Comparison of ENCODE assay signal across 9 cellular contexts in the genomic region with DNA sequence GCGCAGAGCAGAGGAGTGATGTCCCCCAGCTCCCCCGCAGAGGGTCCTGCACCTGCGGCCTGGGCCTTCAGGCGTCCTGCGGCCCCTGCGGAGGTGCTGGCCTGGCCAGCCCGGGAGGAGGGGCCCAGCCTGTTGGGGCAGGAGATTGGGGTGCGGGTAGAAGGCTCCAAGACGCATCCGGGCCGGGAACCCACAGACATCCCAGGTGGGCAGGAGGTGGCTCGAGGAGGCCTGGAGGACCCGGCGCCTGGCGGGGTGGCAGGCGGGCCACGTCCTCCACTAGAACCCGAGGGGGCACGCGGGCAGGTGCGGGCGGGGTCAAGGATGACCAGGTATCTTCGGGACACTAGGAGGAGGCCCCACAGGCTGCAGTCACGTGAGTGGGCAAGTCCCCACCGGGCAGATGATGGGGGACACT. TPM values are rescaled to one million over a fixed set of nuclear protein-coding genes. Genes with fewer than 3 reads are reported as not detected.
A peak's percentile ranks its signal among the peaks of the same experiment; 100 is the strongest.
DNase-seq lines count a peak whose midpoint lies in the region; ATAC-seq and TF ChIP-seq lines count a peak whose summit lies in the region.
"Had no signal": no experiment of that assay in that cellular context is flagged by ENCODE, and none has a peak within 500 bp of the region (broad histone marks: within the 10 kb centered on the region; RNA-seq: fewer than 3 reads in every experiment).

No MANE protein-coding gene starts in this region.

- peak overlapping the region; percentile 60; the same call in 1 of the 2 replicates for H2AFZ ChIP-seq in GM23248

- ATAC-seq in T-cell (replicated peaks in 1 of 4) (no peak), GM21423 (IDR thresholded peaks at IDR 0.05; ENCODE audit: unreplicated experiment) (no peak)

- peak overlapping the region; percentile 21 for H3K4me2 ChIP-seq in GM23248 (ENCODE audit: unreplicated experiment)

- no peaks in the 10 kb centered on the region for H3K36me3 Mint-ChIP-seq in T-cell

- in situ Hi-C loops in GM23248 (cut with MboI): no loop called here
- in situ Hi-C loops in HAP-1 (cut with MboI; ENCODE audit: low sequenced_read_pairs): no loop called here

- H3K9me2 ChIP-seq in GM23248 (ENCODE audit: insufficient read depth): no peaks in the 10 kb centered on the region

- peaks cover 24 to 35% (median 25%) of the 10 kb centered on the region in 3 donors for H3K4me1 Mint-ChIP-seq in T-cell

- 17 to 30% methylated on average over 8 to 24 of the region's 25 CpGs for WGBS in GM23248 (ENCODE audit: low coverage in 1 of 2, low lambda C conversion rate in 2 of 2, missing lambda C conversion rate in 2 of 2), 2 experiments

- H3K27me3 Mint-ChIP-seq in T-cell: peaks cover 3 to 6% of the 10 kb centered on the region in 2 donors

- H4K20me1 ChIP-seq in GM23248 (ENCODE audit: insufficient read depth): no peaks in the 10 kb centered on the region

- H3K4me3 ChIP-seq in GM23248 (peak overlapping the region; percentile 78; the same call in 1 of the 2 replicates), fibroblast of villous mesenchyme (ENCODE audit: low read depth, low read length) (peak overlapping the region; percentile 61), skin epidermis (peak overlapping the region; percentile 38 to 54 (median 45)), HAP-1 (no peak overlapping the region)

- peaks cover 9% of the 10 kb centered on the region for H3K27me3 ChIP-seq in GM23248 (replicated peaks; ENCODE audit: insufficient read depth)
- H3K27me3 ChIP-seq in HAP-1 (ENCODE audit: low read depth): no peaks in the 10 kb centered on the region

- H3K27ac ChIP-seq in GM23248 (no peak overlapping the region), skin epidermis (peak overlapping the region in 20 of 21 experiments; percentile 42 to 88 (median 65))

- CTCF ChIA-PET in T-cell (lab: Charles Lee): interaction anchor here (0.6 to 0.9 kb wide), 3 partner anchors 17 to 228 kb away, joined by 3 to 5 read pairs (median 4); no protein-coding TSS in a partner anchor

- peaks cover under 1% of the 10 kb centered on the region; the same call in 1 of the 2 replicates for H3K4me1 ChIP-seq in GM23248 (ENCODE audit: insufficient read depth)
- H3K4me1 ChIP-seq in HAP-1: peaks cover 20% of the 10 kb centered on the region

- POLR2A ChIA-PET in T-cell (lab: Charles Lee): interaction anchor here in 1 of 2 donors (0.6 kb wide), 1 partner anchor 19 kb away, joined by 4 read pairs; no protein-coding TSS in a partner anchor

- H3K36me3 ChIP-seq in GM23248 (ENCODE audit: low read depth): no peaks in the 10 kb centered on the region
- H3K36me3 ChIP-seq in HAP-1 (replicated peaks): no peaks in the 10 kb centered on the region

- peak overlapping the region; percentile 73; the same call in 1 of the 2 replicates for H3K9ac ChIP-seq in GM23248

- H3K79me2 ChIP-seq in GM23248 (ENCODE audit: insufficient read depth): no peaks in the 10 kb centered on the region

- no peak for TF ChIP-seq CTCF in fibroblast of villous mesenchyme (IDR thresholded peaks at IDR 0.05; ENCODE audit: insufficient read depth, low read depth, low read length)

- DNase-seq in GM23248 (no peak), T-cell (no peak), fibroblast of villous mesenchyme (ENCODE audit: low read depth) (no peak), NCI-H2196 treated with DMSO at 0.1 percent for 48 hours (lab: John Stamatoyannopoulos, UW; ENCODE audit: unreplicated experiment) (no peak), HAP-1 (ENCODE audit: low spot score in 2 of 2) (no peak)
- DNase-seq in stimulated activated CD4-positive, alpha-beta T cell treated with anti-CD3 and anti-CD28 coated beads, Interleukin-4, amount 100 ng/mL, for 1 hour: no peak

- peak overlapping the region; percentile 95 to 98 (median 96) for H3K4me3 Mint-ChIP-seq in T-cell

- H3K9me3 ChIP-seq in GM23248 (ENCODE audit: low read depth) (no peaks in the 10 kb centered on the region), HAP-1 (no peaks in the 10 kb centered on the region)

- H3K9me3 Mint-ChIP-seq in T-cell: no peaks in the 10 kb centered on the region

- H3F3A ChIP-seq in GM23248 (ENCODE audit: insufficient read depth): no peaks in the 10 kb centered on the region

- peak overlapping the region; percentile 39 to 100 for H3K27ac Mint-ChIP-seq in T-cell

RNA-seq across cellular contexts. Expression of a gene that starts 0.6 kb away (rescaled TPM):
- total RNA-seq in GM23248 (2014; rRNA removed; shearing (Covaris generic)): 1.4 and 3.0 TPM in 2 replicates
- 1.4 TPM in 2 replicates for polyA plus RNA-seq in GM23248 (2016; fragmentation: Nextera tagmentation; extraction: Ambion mirVana)
- 1 to 10 TPM; 1.3 to 5.1 (median 4.4) TPM for total RNA-seq in T-cell
- total RNA-seq in fibroblast of villous mesenchyme: 11.9 and 24.2 TPM in 2 replicates

RNA-seq across cellular contexts. Expression of a gene that starts 16.8 kb away (rescaled TPM):
- 0.22 TPM in 1 of 2 replicates, not detected in the other for total RNA-seq in GM23248 (2014; rRNA removed; shearing (Covaris generic))
- polyA plus RNA-seq in GM23248 (2016; fragmentation: Nextera tagmentation; extraction: Ambion mirVana): 0.23 TPM in 1 of 2 replicates, not detected in the other
- 100 to 1,000 TPM; 104 to 265 (median 135) TPM for total RNA-seq in T-cell
- total RNA-seq in fibroblast of villous mesenchyme: not detected in 2 replicates
- total RNA-seq: SK-MEL-5 had no signal

RNA-seq across cellular contexts. Expression of a gene that starts 24.8 kb away (rescaled TPM):
- not detected in 2 replicates for total RNA-seq in GM23248 (2014; rRNA removed; shearing (Covaris generic))
- not detected in 2 replicates for polyA plus RNA-seq in GM23248 (2016; fragmentation: Nextera tagmentation; extraction: Ambion mirVana)
- total RNA-seq in T-cell (not detected), fibroblast of villous mesenchyme (under 0.01 TPM in 1 of 2 replicates, not detected in the other)

RNA-seq across cellular contexts. Expression of a gene that starts 37.4 kb away (rescaled TPM):
- not detected in 2 replicates for total RNA-seq in GM23248 (2014; rRNA removed; shearing (Covaris generic))
- not detected in 2 replicates for polyA plus RNA-seq in GM23248 (2016; fragmentation: Nextera tagmentation; extraction: Ambion mirVana)
- total RNA-seq in T-cell (not detected), fibroblast of villous mesenchyme (not detected in 2 replicates)
- total RNA-seq: SK-MEL-5 had no signal

Comparison
In these comparisons a context has a peak if more than half of its experiments do, and no peak if none do; other contexts are left out.
1. RNA of a gene that starts 16.8 kb away (total RNA-seq): 104 to 265 TPM in T-cell; 0.22 TPM in GM23248 and not detected in fibroblast of villous mesenchyme; every median in the first group is over 10 times any median in the second.